10 cellular contexts compared by ENCODE assay signal in the genomic region with DNA sequence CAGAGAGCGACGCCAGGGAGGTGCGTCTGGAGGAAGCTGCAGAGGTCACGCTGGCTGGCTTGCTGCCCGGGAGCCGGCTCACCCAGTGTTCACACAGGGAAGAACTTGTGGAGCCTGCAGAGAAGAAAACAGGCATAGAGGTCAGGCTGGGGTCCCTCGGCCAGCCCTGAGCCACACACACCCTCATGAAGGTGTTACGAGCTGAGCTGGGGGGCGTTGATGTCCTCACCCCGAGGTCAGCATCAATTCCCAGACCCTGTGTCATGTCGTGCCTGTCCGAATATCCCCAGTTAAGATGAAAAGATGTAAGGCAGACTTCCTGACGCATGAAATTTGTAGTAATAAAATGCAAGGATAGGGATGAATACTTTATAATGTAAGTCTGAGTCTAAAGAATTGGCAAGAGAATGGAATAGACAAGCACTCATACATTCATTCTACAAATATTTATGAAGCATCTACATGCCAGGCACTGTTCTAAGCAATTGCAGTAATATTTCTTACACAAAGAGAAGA.
DNase-seq lines count a peak whose midpoint lies in the region; ATAC-seq, FAIRE-seq and TF ChIP-seq lines count a peak whose summit lies in the region.
"Had no signal": no experiment of that assay in that cellular context is flagged by ENCODE, and none has a peak within 500 bp of the region (broad histone marks: within the 10 kb centered on the region; RNA-seq: fewer than 3 reads in every experiment).

No MANE protein-coding gene starts in this region.

- H3K9me2 ChIP-seq in GM23338 (ENCODE audit: insufficient read depth) = no peaks in the 10 kb centered on the region

- no peak for TF ChIP-seq RAD21 in liver (IDR thresholded peaks at IDR 0.05)

- no peaks in the 10 kb centered on the region for H3K9me3 ChIP-seq in liver (ENCODE audit: control insufficient read depth in 4 of 4, low read length in 3 of 4)

- H3K4me3 ChIP-seq in coronary artery = no peak overlapping the region
- H3K4me3 ChIP-seq in liver (ENCODE audit: low read depth in 1 of 3, low read length in 3 of 3) = no peak overlapping the region
- H3K4me3 ChIP-seq in GM23338 = no peak overlapping the region
- H3K4me3 ChIP-seq: K562 had no signal

- H3K27me3 ChIP-seq in liver (ENCODE audit: control insufficient read depth in 4 of 4, insufficient read depth in 4 of 4, low read length in 3 of 4) (no peaks in the 10 kb centered on the region), GM23338 (ENCODE audit: insufficient read depth) (no peaks in the 10 kb centered on the region)

- TF ChIP-seq CTCF in coronary artery (IDR thresholded peaks at IDR 0.05) (no peak), liver (IDR thresholded peaks at IDR 0.05; ENCODE audit: low read depth, low read length, missing input control) (no peak), GM23338 (conservative IDR thresholded peaks at IDR 0.05; ENCODE audit: low read depth in 2 of 2) (no peak), glutamatergic neuron (IDR thresholded peaks at IDR 0.05; ENCODE audit: partially characterized antibody, unreplicated experiment) (no peak)

- H3K9me3 Mint-ChIP-seq in GM23338 (no peaks in the 10 kb centered on the region), glutamatergic neuron (ENCODE audit: unreplicated experiment) (no peaks in the 10 kb centered on the region)
- no peaks in the 10 kb centered on the region for H3K9me3 Mint-ChIP-seq in activated CD8-positive, alpha-beta T cell treated with anti-CD3 and anti-CD28 coated beads, Interleukin-2, amount 10 ng/mL, durations not matched to agents 7 days and 5 days (ENCODE audit: insufficient read depth)

- DNase-seq in H54 (ENCODE audit: insufficient read length, low spot score) = peak; percentile 33
- DNase-seq in coronary artery (ENCODE audit: low spot score) = no peak
- peak; percentile 19 for DNase-seq in stromal cell of bone marrow (ENCODE audit: low read depth)
- no peak for DNase-seq in GM23338 (ENCODE audit: low spot score)
- DNase-seq in activated CD8-positive, alpha-beta T cell treated with anti-CD3 and anti-CD28 coated beads, Interleukin-2, amount 10 ng/mL, durations not matched to agents 7 days and 5 days = no peak
- no peak for DNase-seq in glutamatergic neuron
- DNase-seq: H7 had no signal

- no peak overlapping the region for H3K9ac ChIP-seq in liver (ENCODE audit: low read depth in 1 of 2, low read length in 2 of 2)

- H3K27ac ChIP-seq in coronary artery = peak overlapping the region; percentile 58 to 59
- H3K27ac ChIP-seq in liver (ENCODE audit: low read depth in 1 of 2, low read length in 2 of 2) = no peak overlapping the region
- no peak overlapping the region for H3K27ac ChIP-seq in GM23338 (ENCODE audit: low read depth)

- H3K4me3 Mint-ChIP-seq in GM23338 (no peak overlapping the region), glutamatergic neuron (ENCODE audit: unreplicated experiment) (no peak overlapping the region)
- H3K4me3 Mint-ChIP-seq in activated CD8-positive, alpha-beta T cell treated with anti-CD3 and anti-CD28 coated beads, Interleukin-2, amount 10 ng/mL, durations not matched to agents 7 days and 5 days = no peak overlapping the region

- ATAC-seq in HG03175 (IDR thresholded peaks at IDR 0.05; ENCODE audit: unreplicated experiment) = no peak
- ATAC-seq in GM23338 = no peak
- no peak for ATAC-seq in activated CD8-positive, alpha-beta T cell treated with anti-CD3 and anti-CD28 coated beads, Interleukin-2, amount 10 ng/mL, durations not matched to agents 7 days and 5 days
- ATAC-seq: K562 had no signal

- H3K36me3 ChIP-seq in liver (ENCODE audit: control insufficient read depth in 4 of 4, insufficient read depth in 3 of 4, low read depth in 1 of 4, low read length in 3 of 4) = peaks cover 13 to 60% (median 42%) of the 10 kb centered on the region in 4 donors
- peaks cover 7% of the 10 kb centered on the region; the same call in 1 of the 2 replicates for H3K36me3 ChIP-seq in GM23338 (ENCODE audit: insufficient read depth)

- no peak overlapping the region for H2AFZ ChIP-seq in GM23338

- peaks cover 53% of the 10 kb centered on the region for H3K36me3 Mint-ChIP-seq in GM23338 (ENCODE audit: low read depth)
- peaks cover 6% of the 10 kb centered on the region for H3K36me3 Mint-ChIP-seq in activated CD8-positive, alpha-beta T cell treated with anti-CD3 and anti-CD28 coated beads, Interleukin-2, amount 10 ng/mL, durations not matched to agents 7 days and 5 days (ENCODE audit: low read depth)
- H3K36me3 Mint-ChIP-seq in glutamatergic neuron (ENCODE audit: unreplicated experiment) = no peaks in the 10 kb centered on the region

- no peaks in the 10 kb centered on the region for H3F3A ChIP-seq in GM23338 (replicated peaks; ENCODE audit: low read depth)

- POLR2A ChIA-PET in activated CD8-positive, alpha-beta T cell treated with anti-CD3 and anti-CD28 coated beads, Interleukin-2, amount 10 ng/mL, durations not matched to agents 7 days and 5 days (lab: Charles Lee) = no interaction called here

- H3K79me2 ChIP-seq in GM23338 (replicated peaks; ENCODE audit: insufficient read depth) = no peaks in the 10 kb centered on the region

- H4K20me1 ChIP-seq in GM23338 (replicated peaks; ENCODE audit: insufficient read depth) = no peaks in the 10 kb centered on the region; the same call in none of the 2 replicates

- H3K4me1 ChIP-seq in liver (ENCODE audit: control insufficient read depth in 4 of 4, insufficient read depth in 4 of 4, low read length in 3 of 4) (peaks cover 0 to 3% (median 0%) of the 10 kb centered on the region in 4 donors), GM23338 (ENCODE audit: insufficient read depth) (no peaks in the 10 kb centered on the region)

- no peak overlapping the region for H3K27ac Mint-ChIP-seq in GM23338
- H3K27ac Mint-ChIP-seq in activated CD8-positive, alpha-beta T cell treated with anti-CD3 and anti-CD28 coated beads, Interleukin-2, amount 10 ng/mL, durations not matched to agents 7 days and 5 days = no peak overlapping the region
- H3K27ac Mint-ChIP-seq in glutamatergic neuron (ENCODE audit: unreplicated experiment) = no peak overlapping the region

- no peak for TF ChIP-seq POLR2A in H54 (IDR thresholded peaks at IDR 0.05; ENCODE audit: low read depth, low read length)

- H3K4me1 Mint-ChIP-seq in GM23338 (no peaks in the 10 kb centered on the region), glutamatergic neuron (ENCODE audit: low read depth, unreplicated experiment) (no peaks in the 10 kb centered on the region)
- H3K4me1 Mint-ChIP-seq in activated CD8-positive, alpha-beta T cell treated with anti-CD3 and anti-CD28 coated beads, Interleukin-2, amount 10 ng/mL, durations not matched to agents 7 days and 5 days (ENCODE audit: low read depth) = no peaks in the 10 kb centered on the region

- no peak overlapping the region for H3K4me2 ChIP-seq in GM23338

- WGBS in liver = 71% methylated on average over 13 of the region's 13 CpGs

- CTCF ChIA-PET in activated CD8-positive, alpha-beta T cell treated with anti-CD3 and anti-CD28 coated beads, Interleukin-2, amount 10 ng/mL, durations not matched to agents 7 days and 5 days (lab: Charles Lee) = interaction anchor here (0.8 kb wide), 1 partner anchor 15 kb away, joined by 3 read pairs; no protein-coding TSS in a partner anchor

- no peak for FAIRE-seq in H54 (lab: Jason Lieb, UNC)
- FAIRE-seq: K562 had no signal

- peaks cover 3% of the 10 kb centered on the region for H3K27me3 Mint-ChIP-seq in GM23338 (ENCODE audit: insufficient read depth, low read depth, poor library complexity)
- no peaks in the 10 kb centered on the region for H3K27me3 Mint-ChIP-seq in activated CD8-positive, alpha-beta T cell treated with anti-CD3 and anti-CD28 coated beads, Interleukin-2, amount 10 ng/mL, durations not matched to agents 7 days and 5 days (ENCODE audit: low read depth)
- no peaks in the 10 kb centered on the region for H3K27me3 Mint-ChIP-seq in glutamatergic neuron (ENCODE audit: unreplicated experiment)

TF ChIP-seq in liver, 16 proteins besides CTCF, POLR2A, EP300 and RAD21 (continues in another document):
- TF ChIP-seq ZBTB33 (IDR thresholded peaks at IDR 0.05) (no peak), NR2F2 (IDR thresholded peaks at IDR 0.05) (peak; percentile 30)
- TF ChIP-seq, protein P1, sequence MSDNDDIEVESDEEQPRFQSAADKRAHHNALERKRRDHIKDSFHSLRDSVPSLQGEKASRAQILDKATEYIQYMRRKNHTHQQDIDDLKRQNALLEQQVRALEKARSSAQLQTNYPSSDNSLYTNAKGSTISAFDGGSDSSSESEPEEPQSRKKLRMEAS (IDR thresholded peaks at IDR 0.05) = no peak

TF ChIP-seq in GM23338, 12 proteins besides CTCF, POLR2A, EP300 and RAD21:
- TF ChIP-seq ZNF331 (CRISPR knock-in tag; IDR thresholded peaks at IDR 0.05; ENCODE audit: low read depth) (no peak), JUNB (IDR thresholded peaks at IDR 0.05; ENCODE audit: unreplicated experiment) (no peak), CREB1 (CRISPR knock-in tag; IDR thresholded peaks at IDR 0.05; ENCODE audit: low read depth) (no peak)

Comparison
In these comparisons a context has a peak if more than half of its experiments do, and no peak if none do; other contexts are left out.
1. DNase-seq: peak in H54 (single experiment) and stromal cell of bone marrow (single experiment); none in coronary artery (single experiment), GM23338 (single experiment), activated CD8-positive, alpha-beta T cell treated with anti-CD3 and anti-CD28 coated beads, Interleukin-2, amount 10 ng/mL, durations not matched to agents 7 days and 5 days (single experiment) and glutamatergic neuron (single experiment).
2. H3K27ac ChIP-seq: peak in coronary artery (2 of 2); none in liver (0 of 2) and GM23338 (single experiment).